In genomic region chr1:70358921-70359564, GRCh38 we compare ENCODE assay signal across 13 cellular contexts. TPM values are rescaled to one million over a fixed set of nuclear protein-coding genes. Genes with fewer than 3 reads are reported as not detected.
DNase-seq lines count a peak whose midpoint lies in the region; ATAC-seq and TF ChIP-seq lines count a peak whose summit lies in the region.
"Had no signal": no experiment of that assay in that cellular context is flagged by ENCODE, and none has a peak within 500 bp of the region (broad histone marks: within the 10 kb centered on the region; RNA-seq: fewer than 3 reads in every experiment).

No MANE protein-coding gene starts in this region.

- H3F3A ChIP-seq in SK-N-SH (replicated peaks; ENCODE audit: insufficient read depth), result peaks cover 3% of the 10 kb centered on the region

- CTCF ChIA-PET in SK-N-SH (lab: Yijun Ruan, JAX), result interaction anchor here (1.4 kb wide), 1 partner anchor 12 kb away, joined by 3 read pairs; no protein-coding TSS in a partner anchor

- TF ChIP-seq CTCF in fibroblast of the aortic adventitia (IDR thresholded peaks at IDR 0.05; ENCODE audit: insufficient read depth, low read length) (no peak), SK-N-SH (IDR thresholded peaks at IDR 0.05) (no peak), transverse colon (IDR thresholded peaks at IDR 0.05) (no peak)

- no peak overlapping the region for H3K27ac ChIP-seq in SK-N-SH (ENCODE audit: low read depth in 2 of 2, low read length in 1 of 2)
- no peak overlapping the region for H3K27ac ChIP-seq in transverse colon
- H3K27ac ChIP-seq: lower lobe of right lung had no signal

- TF ChIP-seq EP300 in SK-N-SH (IDR thresholded peaks at IDR 0.05; ENCODE audit: borderline replicate concordance in 1 of 2, low read depth in 1 of 2, low read length in 1 of 2) (no peak), transverse colon (IDR thresholded peaks at IDR 0.05; ENCODE audit: low read depth) (no peak)

- no peak overlapping the region for H3K9ac ChIP-seq in SK-N-SH

- POLR2A ChIA-PET in SK-N-SH (lab: Yijun Ruan, JAX), result no interaction called here

- peaks cover 16 to 17% of the 10 kb centered on the region in 2 donors for H3K36me3 Mint-ChIP-seq in activated naive CD4-positive, alpha-beta T cell treated with anti-CD3 and anti-CD28 coated beads, Interleukin-2, amount 50 U/mL, for 72 hours
- H3K36me3 Mint-ChIP-seq: brain had no signal

- no peak for TF ChIP-seq POLR2A in transverse colon (IDR thresholded peaks at IDR 0.05)

- TF ChIP-seq RAD21 in SK-N-SH (IDR thresholded peaks at IDR 0.05; ENCODE audit: low read length), result no peak

- no peak overlapping the region for H3K27ac Mint-ChIP-seq in activated naive CD4-positive, alpha-beta T cell treated with anti-CD3 and anti-CD28 coated beads, Interleukin-2, amount 50 U/mL, for 72 hours
- H3K27ac Mint-ChIP-seq: brain had no signal

- ATAC-seq in GM18858 (IDR thresholded peaks at IDR 0.05; ENCODE audit: unreplicated experiment), result peak; percentile 55
- ATAC-seq in GM21786 (IDR thresholded peaks at IDR 0.05; ENCODE audit: unreplicated experiment), result peak; percentile 36
- ATAC-seq in HG03442 (IDR thresholded peaks at IDR 0.05; ENCODE audit: unreplicated experiment), result peak; percentile 44
- ATAC-seq in activated naive CD4-positive, alpha-beta T cell treated with anti-CD3 and anti-CD28 coated beads, Interleukin-2, amount 50 U/mL, for 72 hours, result no peak
- ATAC-seq: lower lobe of right lung had no signal

- H3K4me2 ChIP-seq in SK-N-SH, result no peak overlapping the region

- H3K27me3 ChIP-seq in SK-N-SH (ENCODE audit: insufficient read depth) (no peaks in the 10 kb centered on the region), transverse colon (no peaks in the 10 kb centered on the region)

- no peaks in the 10 kb centered on the region for H3K36me3 ChIP-seq in SK-N-SH (replicated peaks in 1 of 2; ENCODE audit: control insufficient read depth in 1 of 2, insufficient read depth in 2 of 2, low read length in 1 of 2)
- H3K36me3 ChIP-seq in transverse colon, result no peaks in the 10 kb centered on the region
- H3K36me3 ChIP-seq: lower lobe of right lung had no signal

- H3K4me3 ChIP-seq in fibroblast of the aortic adventitia (ENCODE audit: low read depth, low read length), result no peak overlapping the region
- no peak overlapping the region for H3K4me3 ChIP-seq in SK-N-SH (ENCODE audit: low read depth in 2 of 2, low read length in 1 of 2)
- no peak overlapping the region for H3K4me3 ChIP-seq in transverse colon
- H3K4me3 ChIP-seq: lower lobe of right lung had no signal

- intact Hi-C loops in transverse colon (cut with DNase I; ENCODE audit: low total_unique reads), result no loop called here

- H3K9me3 ChIP-seq in SK-N-SH (no peaks in the 10 kb centered on the region), transverse colon (no peaks in the 10 kb centered on the region)
- H3K9me3 ChIP-seq: lower lobe of right lung had no signal

- in situ Hi-C loops in transverse colon (cut with MboI; ENCODE audit: low pct_ligation_motif_present in 1 of 4, low pct_unique_long_range_greater_than_20kb in 1 of 4, low sequenced_read_pairs in 3 of 4), result loop anchor here in 1 of 4 donors (10.0 kb wide), 1 partner anchor 56 kb away; the partner anchor contains the start of gene CTH

- H2AFZ ChIP-seq in SK-N-SH (ENCODE audit: low read depth), result no peak overlapping the region

- WGBS in SK-N-SH (ENCODE audit: low lambda C conversion rate), result 91% methylated on average over 7 of the region's 7 CpGs
- 84 to 91% methylated on average over 5 to 7 of the region's 7 CpGs for WGBS in transverse colon (ENCODE audit: low coverage in 1 of 2), 2 donors

- H3K4me1 ChIP-seq in SK-N-SH (ENCODE audit: control insufficient read depth in 1 of 2, insufficient read depth in 2 of 2, low read depth in 1 of 2, low read length in 1 of 2), result peaks cover 3 to 12% of the 10 kb centered on the region in 2 experiments; a peak in 3 of 4 replicates
- H3K4me1 ChIP-seq in transverse colon, result peaks cover 0 to 10% (median 0%) of the 10 kb centered on the region in 4 donors

- H3K79me2 ChIP-seq in SK-N-SH (ENCODE audit: insufficient read depth), result peaks cover 5% of the 10 kb centered on the region; the same call in 1 of the 2 replicates

- H3K9me3 Mint-ChIP-seq in activated naive CD4-positive, alpha-beta T cell treated with anti-CD3 and anti-CD28 coated beads, Interleukin-2, amount 50 U/mL, for 72 hours, result peaks cover 3 to 4% of the 10 kb centered on the region in 2 donors

- no peaks in the 10 kb centered on the region for H4K20me1 ChIP-seq in SK-N-SH (ENCODE audit: insufficient read depth)

- no peaks in the 10 kb centered on the region for H3K9me2 ChIP-seq in SK-N-SH

- DNase-seq in fibroblast of the aortic adventitia (ENCODE audit: low read depth), result peak; percentile 44
- DNase-seq in stimulated activated CD4-positive, alpha-beta T cell treated with anti-CD3 and anti-CD28 coated beads, Interleukin-4, amount 100 ng/mL, for 4 hours, result no peak
- no peak for DNase-seq in activated naive CD4-positive, alpha-beta T cell treated with anti-CD3 and anti-CD28 coated beads, Interleukin-2, amount 50 U/mL, for 72 hours (ENCODE audit: low spot score in 2 of 2)
- DNase-seq in SK-N-SH, result no peak
- no peak for DNase-seq in transverse colon
- DNase-seq: DMS 273 treated with DMSO at 0.1 percent for 48 hours, lower lobe of right lung, NCI-H510A treated with DMSO at 0.1 percent for 48 hours, SW 1271 had no signal

TF ChIP-seq in SK-N-SH, 30 proteins besides CTCF, POLR2A, EP300 and RAD21:
- TF ChIP-seq MEF2A (IDR thresholded peaks at IDR 0.05; ENCODE audit: borderline replicate concordance, low read depth) (no peak), PBX3 (IDR thresholded peaks at IDR 0.05) (no peak), ELF1 (IDR thresholded peaks at IDR 0.05) (no peak), YY1 (IDR thresholded peaks at IDR 0.05; ENCODE audit: low read depth) (no peak), RCOR1 (IDR thresholded peaks at IDR 0.05; ENCODE audit: low read length) (no peak), TEAD4 (IDR thresholded peaks at IDR 0.05; ENCODE audit: borderline replicate concordance, insufficient read depth) (no peak), MAX (IDR thresholded peaks at IDR 0.05; ENCODE audit: low read depth) (no peak), TCF12 (IDR thresholded peaks at IDR 0.05) (no peak), FOXM1 (IDR thresholded peaks at IDR 0.05; ENCODE audit: low read depth) (no peak), NFIC (IDR thresholded peaks at IDR 0.05; ENCODE audit: borderline replicate concordance) (no peak), SMC3 (IDR thresholded peaks at IDR 0.05; ENCODE audit: low read depth, low read length) (no peak), SIN3A (IDR thresholded peaks at IDR 0.05; ENCODE audit: borderline replicate concordance, low read depth, low read length) (no peak), EZH2phosphoT487 (IDR thresholded peaks at IDR 0.05; ENCODE audit: borderline replicate concordance, low read depth) (no peak), RXRA (IDR thresholded peaks at IDR 0.05; ENCODE audit: borderline replicate concordance, low read depth) (no peak), FOXJ3 (CRISPR knock-in tag; IDR thresholded peaks at IDR 0.05) (no peak), IRF3 (IDR thresholded peaks at IDR 0.05; ENCODE audit: low read depth, low read length) (no peak), GATA2 (CRISPR knock-in tag; IDR thresholded peaks at IDR 0.05) (no peak), CHD2 (IDR thresholded peaks at IDR 0.05; ENCODE audit: low read length, partially characterized antibody) (no peak), GABPA (IDR thresholded peaks at IDR 0.05; ENCODE audit: low read depth) (no peak), NRF1 (IDR thresholded peaks at IDR 0.05; ENCODE audit: low read depth, low read length) (no peak)

RNA-seq across cellular contexts. Expression of gene ANKRD13C, which starts 4.5 kb away (rescaled TPM):
- 34.3 and 37.7 TPM in 2 replicates for total RNA-seq in fibroblast of the aortic adventitia (ENCODE audit: low replicate concordance)
- 10 to 100 TPM; 17.3 to 26.3 TPM for total RNA-seq in activated naive CD4-positive, alpha-beta T cell treated with anti-CD3 and anti-CD28 coated beads, Interleukin-2, amount 50 U/mL, for 72 hours
- 5.2 and 5.5 TPM in 2 replicates for polyA plus RNA-seq in SK-N-SH (2012; rRNA removed)
- polyA plus RNA-seq in SK-N-SH (2012; cell fraction: cytosol; rRNA removed), result 5.8 and 7.5 TPM in 2 replicates
- polyA plus RNA-seq in SK-N-SH (2012; cell fraction: nucleus; rRNA removed), result 5.3 and 5.9 TPM in 2 replicates
- total RNA-seq in transverse colon, result 10 to 100 TPM; 10.7 to 35.5 (median 27.1) TPM

RNA-seq across cellular contexts. Expression of gene CTH, which starts 52.0 kb away (rescaled TPM):
- total RNA-seq in fibroblast of the aortic adventitia (ENCODE audit: low replicate concordance), result 2.4 and 7.6 TPM in 2 replicates
- 10 to 100 TPM; 12.0 to 12.8 TPM for total RNA-seq in activated naive CD4-positive, alpha-beta T cell treated with anti-CD3 and anti-CD28 coated beads, Interleukin-2, amount 50 U/mL, for 72 hours
- 3.9 and 4.2 TPM in 2 replicates for polyA plus RNA-seq in SK-N-SH (2012; rRNA removed)
- polyA plus RNA-seq in SK-N-SH (2012; cell fraction: cytosol; rRNA removed), result 3.9 and 4.1 TPM in 2 replicates
- polyA plus RNA-seq in SK-N-SH (2012; cell fraction: nucleus; rRNA removed), result 2.1 and 5.5 TPM in 2 replicates
- total RNA-seq in transverse colon, result 1 to 10 TPM in 3 of 4 donors, not detected in 1; 1.9 to 8.6 (median 3.4) TPM

Comparison
In these comparisons a context has a peak if more than half of its experiments do, and no peak if none do; other contexts are left out.
1. ATAC-seq: peak in GM18858 (single experiment), GM21786 (single experiment) and HG03442 (single experiment); none in activated naive CD4-positive, alpha-beta T cell treated with anti-CD3 and anti-CD28 coated beads, Interleukin-2, amount 50 U/mL, for 72 hours (0 of 2).